Comparison of ENCODE assay signal across 1 cellular context in the genomic region with DNA sequence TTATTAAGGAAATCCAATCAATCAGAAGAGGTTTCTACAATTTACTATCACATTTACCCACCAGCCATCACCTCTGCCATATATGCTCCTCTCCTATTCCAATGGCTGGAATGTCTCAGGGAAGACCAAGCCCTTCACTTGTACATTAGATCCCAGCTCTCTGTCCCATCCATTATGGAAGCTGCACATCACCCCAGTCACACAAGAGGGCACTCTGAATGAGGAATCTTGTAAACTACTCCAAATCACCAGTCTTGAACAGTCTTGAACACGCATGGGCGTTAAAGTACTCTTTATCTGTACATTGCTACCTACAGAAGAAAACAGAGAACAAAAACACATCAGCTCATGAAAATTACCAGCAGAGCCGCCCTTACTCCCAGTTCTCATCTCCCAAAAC.
TF ChIP-seq lines count a peak whose summit lies in the region.

No MANE protein-coding gene starts in this region.

TF ChIP-seq in HepG2, 621 proteins besides CTCF, POLR2A, EP300 and RAD21:
- TF ChIP-seq SMC3 (IDR thresholded peaks at IDR 0.05; ENCODE audit: low read length) (peak; percentile 74; the same call in 1 of the 2 replicates), ZNF879 (CRISPR knock-in tag; IDR thresholded peaks at IDR 0.05) (no peak), XRCC5 (optimal IDR thresholded peaks at IDR 0.05; ENCODE audit: low read length) (peak; percentile 31), STAG1 (CRISPR knock-in tag; IDR thresholded peaks at IDR 0.05) (peak; percentile 78)
TF ChIP-seq in HepG2: peak in this region for 3.
